ENCODE assay signal across 22 cellular contexts in genomic region chr7:21159506-21159905, GRCh38.
DNase-seq lines count a peak whose midpoint lies in the region; FAIRE-seq lines count a peak whose summit lies in the region.
"Had no signal": no experiment of that assay in that cellular context is flagged by ENCODE, and none has a peak within 500 bp of the region (broad histone marks: within the 10 kb centered on the region; RNA-seq: fewer than 3 reads in every experiment).

No MANE protein-coding gene starts in this region.

- peak; percentile 29 for DNase-seq in DMS53 (lab: John Stamatoyannopoulos, UW)
- no peak for DNase-seq in DMS53 treated with DMSO at 0.1 percent for 48 hours (lab: John Stamatoyannopoulos, UW; ENCODE audit: unreplicated experiment)
- peak; percentile 60 for DNase-seq in kidney glomerular epithelial cell (lab: John Stamatoyannopoulos, UW)
- no peak for DNase-seq in urothelium cell line (ENCODE audit: low spot score)
- DNase-seq in central memory CD4-positive, alpha-beta T cell, result no peak
- DNase-seq: BE2C; C1 segment of cervical spinal cord; CD4-positive, alpha-beta memory T cell; CD4-positive, CD25-positive, alpha-beta regulatory T cell; CD8-positive, alpha-beta memory T cell; COR-L47; DMS 273 treated with DMSO at 0.1 percent for 48 hours; DMS153; DMS79; DND-41; EL; GDM1 had no signal

- FAIRE-seq in urothelium cell line (lab: Jason Lieb, UNC), result no peak
- FAIRE-seq: A549, GM12878, GM12892, GM18507, GM19239 had no signal

Comparison
In these comparisons a context has a peak if more than half of its experiments do, and no peak if none do; other contexts are left out.
1. DNase-seq: peak in DMS53 (single experiment) and kidney glomerular epithelial cell (single experiment); none in DMS53 treated with DMSO at 0.1 percent for 48 hours (single experiment), urothelium cell line (single experiment) and central memory CD4-positive, alpha-beta T cell (single experiment).